In the genomic region with DNA sequence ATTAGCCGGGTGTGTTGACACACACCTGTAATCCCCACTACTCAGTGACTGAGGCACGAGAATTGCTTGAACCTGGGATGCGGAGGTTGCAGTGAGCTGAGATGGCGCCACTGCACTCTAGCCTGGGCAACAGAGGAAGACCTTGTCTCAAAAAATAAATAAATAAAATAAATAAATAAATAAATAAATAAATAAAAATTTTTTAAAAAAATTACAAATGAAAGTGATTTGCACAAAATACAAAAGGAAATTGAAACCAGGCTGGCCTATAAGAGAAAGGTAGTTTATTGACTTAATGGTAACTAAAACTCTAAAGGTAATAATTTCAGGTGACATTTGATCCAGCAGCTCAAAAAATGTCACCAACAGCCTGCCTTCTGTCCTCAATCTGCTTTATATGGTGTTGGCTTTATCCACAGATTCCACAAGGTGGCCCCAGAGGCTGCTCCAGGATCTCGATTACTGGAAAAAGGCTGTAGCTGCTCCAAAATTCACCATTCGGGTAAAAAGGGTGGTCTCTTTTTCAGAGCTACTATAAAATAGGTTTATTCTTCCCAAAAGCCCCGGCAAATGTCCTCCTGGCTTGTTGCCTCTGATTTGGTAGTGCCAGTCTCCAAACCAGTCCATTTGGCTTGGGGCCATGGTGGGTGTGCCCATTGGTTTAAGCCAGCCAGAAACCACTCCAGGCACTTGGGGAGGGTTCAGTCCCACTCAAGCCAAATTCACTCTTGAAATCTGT, we compare ENCODE assay signal across 8 cellular contexts.
DNase-seq lines count a peak whose midpoint lies in the region; ATAC-seq and TF ChIP-seq lines count a peak whose summit lies in the region.

No MANE protein-coding gene starts in this region.

- peaks cover 18% of the 10 kb centered on the region for H3K4me1 ChIP-seq in SJCRH30
- peaks cover 0 to 15% (median 9%) of the 10 kb centered on the region in 9 donors for H3K4me1 ChIP-seq in heart right ventricle
- peaks cover 5% of the 10 kb centered on the region for H3K4me1 ChIP-seq in rectal smooth muscle tissue (ENCODE audit: control insufficient read depth, insufficient read depth, low read length)

- 43 to 48% methylated on average over 7 of the region's 7 CpGs for WGBS in heart right ventricle, 2 donors

- H3K27ac ChIP-seq in SJCRH30 (peak overlapping the region; percentile 34), heart right ventricle (no peak overlapping the region), rectal smooth muscle tissue (ENCODE audit: low read depth, low read length) (no peak overlapping the region)

- no peak overlapping the region for H3K4me3 ChIP-seq in GM06990 (replicated peaks; ENCODE audit: low read depth, low read length)
- H3K4me3 ChIP-seq in SJCRH30, result peak overlapping the region; percentile 27
- H3K4me3 ChIP-seq in heart right ventricle, result peak overlapping the region in 3 of 10 donors; percentile 21 to 31 (median 22)
- H3K4me3 ChIP-seq in rectal smooth muscle tissue (ENCODE audit: low read length), result peak overlapping the region; percentile 57

- H3K27me3 ChIP-seq in GM06990 (replicated peaks; ENCODE audit: control insufficient read depth, insufficient read depth, low read length), result no peaks in the 10 kb centered on the region
- no peaks in the 10 kb centered on the region for H3K27me3 ChIP-seq in SJCRH30
- H3K27me3 ChIP-seq in heart right ventricle, result peaks cover 0 to 6% (median 0%) of the 10 kb centered on the region in 7 donors
- no peaks in the 10 kb centered on the region for H3K27me3 ChIP-seq in rectal smooth muscle tissue (ENCODE audit: control insufficient read depth, insufficient read depth, low read length)

- H3K9ac ChIP-seq in rectal smooth muscle tissue (ENCODE audit: low read length), result no peak overlapping the region

- DNase-seq in GM06990 (ENCODE audit: extremely low read depth, insufficient read length), result no peak
- peak; percentile 78 for DNase-seq in NAMALWA (ENCODE audit: low spot score)
- DNase-seq in SJCRH30, result peak; percentile 63 to 84
- peak; percentile 65 for DNase-seq in amniotic stem cell (lab: John Stamatoyannopoulos, UW)
- peak; percentile 62 to 72 for DNase-seq in heart right ventricle
- no peak for DNase-seq in posterior vena cava (ENCODE audit: low spot score)

- H3K9me3 ChIP-seq in SJCRH30 (replicated peaks) (no peaks in the 10 kb centered on the region), heart right ventricle (no peaks in the 10 kb centered on the region)

- ATAC-seq in heart right ventricle (peak; percentile 75 to 92 (median 78)), HG03159 (IDR thresholded peaks at IDR 0.05; ENCODE audit: unreplicated experiment) (no peak)

- H3K36me3 ChIP-seq in GM06990 (ENCODE audit: control insufficient read depth, insufficient read depth, low read length) (no peaks in the 10 kb centered on the region), SJCRH30 (no peaks in the 10 kb centered on the region), heart right ventricle (no peaks in the 10 kb centered on the region), rectal smooth muscle tissue (ENCODE audit: control insufficient read depth, insufficient read depth, low read length) (no peaks in the 10 kb centered on the region)

- intact Hi-C loops in heart right ventricle (cut with DNase I), result loop anchor here (1.0 to 10.0 kb wide), 7 partner anchors 62 to 434 kb away; a partner anchor contains a TSS
- intact Hi-C loops in posterior vena cava (cut with DNase I), result loop anchor here (5.0 to 10.0 kb wide), 3 partner anchors 172 to 434 kb away; no protein-coding TSS in a partner anchor

- TF ChIP-seq CTCF in GM06990 (IDR thresholded peaks at IDR 0.05; ENCODE audit: insufficient read depth, low read length, poor library complexity, severe bottlenecking) (peak; percentile 73), heart right ventricle (IDR thresholded peaks at IDR 0.05) (peak; percentile 69 to 94 (median 84))

Comparison
In these comparisons a context has a peak if more than half of its experiments do, and no peak if none do; other contexts are left out.
1. DNase-seq: peak in NAMALWA (single experiment), SJCRH30 (2 of 2), amniotic stem cell (single experiment) and heart right ventricle (2 of 2); none in GM06990 (single experiment) and posterior vena cava (single experiment).